In genomic region chr2:222239091-222239490, GRCh38 we compare ENCODE assay signal across 22 cellular contexts. TPM values are rescaled to one million over a fixed set of nuclear protein-coding genes. Genes with fewer than 3 reads are reported as not detected.
"Had no signal": no experiment of that assay in that cellular context is flagged by ENCODE, and none has a peak within 500 bp of the region (broad histone marks: within the 10 kb centered on the region; RNA-seq: fewer than 3 reads in every experiment).

No MANE protein-coding gene starts in this region.

- H3K27me3 ChIP-seq: thyroid gland had no signal

- H3K9me3 Mint-ChIP-seq: mesothelial cell of epicardium, nephron had no signal

- H3K36me3 ChIP-seq: adrenal gland, esophagus squamous epithelium, thyroid gland, uterus had no signal

- H3K4me1 Mint-ChIP-seq: nephron had no signal

- ATAC-seq: activated naive CD4-positive, alpha-beta T cell treated with anti-CD3 and anti-CD28 coated beads, Interleukin-2, amount 50 U/mL, for 72 hours had no signal

- H3K4me3 Mint-ChIP-seq: mesothelial cell of epicardium, nephron had no signal

- DNase-seq: activated CD4-positive, alpha-beta T cell treated with anti-CD3 and anti-CD28 coated beads for 1 hour; activated CD4-positive, alpha-beta T cell treated with anti-CD3 and anti-CD28 coated beads, Interleukin-2, amount 50 U/mL, for 4 hours; activated gamma-delta T cell treated with Interleukin-2 at 50 U/mL for 16 hours; adrenal gland; effector memory CD4-positive, alpha-beta T cell; esophagus squamous epithelium; stimulated activated CD4-positive, alpha-beta T cell treated with anti-CD3 and anti-CD28 coated beads, Interleukin-1b, Interleukin-23, amount 100 ng/mL, for 48 hours; stimulated activated naive CD4-positive, alpha-beta T cell treated with Interleukin-2 at 50 U/mL for 16 hours; T-helper 2 cell; thyroid gland; uterus had no signal

- H3K4me1 ChIP-seq: adrenal gland, esophagus squamous epithelium, uterus had no signal

- H3K27ac Mint-ChIP-seq: activated naive CD4-positive, alpha-beta T cell treated with anti-CD3 and anti-CD28 coated beads, Interleukin-2, amount 50 U/mL, for 72 hours; mesothelial cell of epicardium; nephron; progenitor cell of endocrine pancreas had no signal

- H3K4me3 ChIP-seq: adrenal gland, esophagus squamous epithelium, thyroid gland, uterus had no signal

- H3K9me3 ChIP-seq: adrenal gland, esophagus squamous epithelium, thyroid gland, uterus had no signal

- H3K36me3 Mint-ChIP-seq: activated naive CD4-positive, alpha-beta T cell treated with anti-CD3 and anti-CD28 coated beads, Interleukin-2, amount 50 U/mL, for 72 hours; mesothelial cell of epicardium had no signal

- H3K27ac ChIP-seq: adrenal gland, esophagus squamous epithelium, thyroid gland, uterus, VCaP had no signal

RNA-seq across cellular contexts. Expression of gene PAX3, which starts 59.7 kb away (rescaled TPM):
- total RNA-seq: activated CD8-positive, alpha-beta memory T cell treated with anti-CD3 and anti-CD28 coated beads for 36 hours; activated naive CD4-positive, alpha-beta T cell treated with anti-CD3 and anti-CD28 coated beads, Interleukin-2, amount 50 U/mL, for 72 hours; adrenal gland; astrocyte; bronchial epithelial cell; esophagus squamous epithelium; lung microvascular endothelial cell; osteoblast; progenitor cell of endocrine pancreas; thyroid gland; uterus had no signal
- polyA plus RNA-seq: adrenal gland, keratinocyte had no signal
